8 cellular contexts compared by ENCODE assay signal in the genomic region with DNA sequence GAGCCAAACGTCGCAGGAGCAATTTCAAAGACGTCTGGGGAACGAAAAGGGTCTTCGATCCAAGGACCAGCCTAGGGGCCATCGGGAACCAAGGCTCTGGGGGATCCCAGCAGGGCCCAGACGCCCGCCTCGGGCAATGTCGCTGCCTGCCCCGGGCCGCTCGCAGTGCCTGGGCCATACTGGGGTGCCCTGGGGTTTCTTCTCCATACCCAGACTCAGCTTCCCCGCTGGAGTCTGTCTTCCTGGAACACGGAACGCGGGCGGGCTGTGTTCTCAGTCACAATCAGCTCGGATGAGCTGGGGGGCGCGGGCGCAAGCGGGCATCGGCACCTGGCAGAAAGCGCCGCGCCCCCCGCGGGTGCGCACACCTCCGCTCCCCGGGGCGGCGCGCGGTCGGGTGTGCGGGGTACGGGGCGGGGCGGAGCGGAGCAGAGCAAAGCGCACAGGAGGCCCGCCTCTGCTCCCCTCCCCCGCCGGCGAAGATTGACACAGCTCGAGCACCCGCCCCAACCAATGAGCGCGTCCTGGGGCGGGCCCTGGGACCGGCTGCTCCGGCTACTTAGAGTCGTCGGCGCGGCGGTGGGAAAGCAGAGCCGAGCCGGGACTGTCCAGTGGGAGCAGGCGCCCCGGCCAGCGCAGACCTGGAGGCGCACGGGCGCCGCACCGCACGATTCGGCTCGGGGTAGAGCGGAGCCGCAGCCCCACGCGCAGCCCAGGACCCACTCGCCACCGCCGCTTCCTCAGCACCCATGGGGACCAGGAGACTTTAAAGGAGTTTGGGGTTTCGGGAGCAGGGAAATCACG. TPM values are rescaled to one million over a fixed set of nuclear protein-coding genes. Genes with fewer than 3 reads are reported as not detected.
DNase-seq lines count a peak whose midpoint lies in the region; ATAC-seq and TF ChIP-seq lines count a peak whose summit lies in the region.

A gene with protein sequence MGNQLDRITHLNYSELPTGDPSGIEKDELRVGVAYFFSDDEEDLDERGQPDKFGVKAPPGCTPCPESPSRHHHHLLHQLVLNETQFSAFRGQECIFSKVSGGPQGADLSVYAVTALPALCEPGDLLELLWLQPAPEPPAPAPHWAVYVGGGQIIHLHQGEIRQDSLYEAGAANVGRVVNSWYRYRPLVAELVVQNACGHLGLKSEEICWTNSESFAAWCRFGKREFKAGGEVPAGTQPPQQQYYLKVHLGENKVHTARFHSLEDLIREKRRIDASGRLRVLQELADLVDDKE (plus strand): TSS at position 585 of the 804 bp plus-strand sequence. CDS start 1,263 bp downstream, outside the sequence.

- ATAC-seq in stimulated activated memory B cell treated with anti-CD40 and anti-IgM and Interleukin-4, amounts not matched to agents 10 μg/mL and 1 μg/mL and 100 μg/mL, for 72 hours = no peak
- no peak for ATAC-seq in HG02678 (IDR thresholded peaks at IDR 0.05; ENCODE audit: unreplicated experiment)

- no peaks in the 10 kb centered on the region for H3K36me3 Mint-ChIP-seq in brain
- H3K36me3 Mint-ChIP-seq in stimulated activated memory B cell treated with anti-CD40 and anti-IgM and Interleukin-4, amounts not matched to agents 10 μg/mL and 1 μg/mL and 100 μg/mL, for 72 hours = no peaks in the 10 kb centered on the region

- H3K4me2 ChIP-seq in GM23248 (ENCODE audit: unreplicated experiment) = peak within 1 kb of the TSS; percentile 52

- peaks cover 30% of the 10 kb centered on the region for H3K4me1 Mint-ChIP-seq in brain
- no peaks in the 10 kb centered on the region for H3K4me1 Mint-ChIP-seq in stimulated activated memory B cell treated with anti-CD40 and anti-IgM and Interleukin-4, amounts not matched to agents 10 μg/mL and 1 μg/mL and 100 μg/mL, for 72 hours

- H3K9me2 ChIP-seq in GM23248 (ENCODE audit: insufficient read depth) = no peaks in the 10 kb centered on the region

- no peaks in the 10 kb centered on the region for H3K79me2 ChIP-seq in GM23248 (ENCODE audit: insufficient read depth)

- H3K9me3 Mint-ChIP-seq in brain = no peaks in the 10 kb centered on the region
- H3K9me3 Mint-ChIP-seq in stimulated activated memory B cell treated with anti-CD40 and anti-IgM and Interleukin-4, amounts not matched to agents 10 μg/mL and 1 μg/mL and 100 μg/mL, for 72 hours = peaks cover 2% of the 10 kb centered on the region

- no peaks in the 10 kb centered on the region for H3K36me3 ChIP-seq in GM23248 (ENCODE audit: low read depth)

- H3K27me3 ChIP-seq in GM23248 (replicated peaks; ENCODE audit: insufficient read depth) = peaks cover 28% of the 10 kb centered on the region

- no peak within 1 kb of the TSS for H3K27ac ChIP-seq in GM23248

- peak within 1 kb of the TSS; percentile 51 to 95 (median 84) for H3K27ac Mint-ChIP-seq in brain
- no peak within 1 kb of the TSS for H3K27ac Mint-ChIP-seq in stimulated activated memory B cell treated with anti-CD40 and anti-IgM and Interleukin-4, amounts not matched to agents 10 μg/mL and 1 μg/mL and 100 μg/mL, for 72 hours

- no peaks in the 10 kb centered on the region for H3K9me3 ChIP-seq in GM23248 (ENCODE audit: low read depth)

- no peak within 1 kb of the TSS for H3K9ac ChIP-seq in GM23248

- H3K4me3 Mint-ChIP-seq in brain = peak within 1 kb of the TSS; percentile 88 to 98 (median 97)
- H3K4me3 Mint-ChIP-seq in stimulated activated memory B cell treated with anti-CD40 and anti-IgM and Interleukin-4, amounts not matched to agents 10 μg/mL and 1 μg/mL and 100 μg/mL, for 72 hours = no peak within 1 kb of the TSS

- H2AFZ ChIP-seq in GM23248 = peak within 1 kb of the TSS; percentile 65

- DNase-seq in GM23248 (peak; percentile 88), NCI-H2227 (lab: John Stamatoyannopoulos, UW; ENCODE audit: unreplicated experiment) (peak; percentile 95), retina (peak; percentile 94), NK-92 (lab: John Stamatoyannopoulos, UW; ENCODE audit: unreplicated experiment) (no peak)

- 4 to 5% methylated on average over 51 to 67 of the region's 81 CpGs for WGBS in GM23248 (ENCODE audit: low coverage in 1 of 2, low lambda C conversion rate in 2 of 2, missing lambda C conversion rate in 2 of 2), 2 experiments

- TF ChIP-seq CTCF in brain (conservative IDR thresholded peaks at IDR 0.05) = no peak

- no peaks in the 10 kb centered on the region for H4K20me1 ChIP-seq in GM23248 (ENCODE audit: insufficient read depth)

- H3K27me3 Mint-ChIP-seq in brain = peaks cover 49% of the 10 kb centered on the region
- peaks cover 52% of the 10 kb centered on the region for H3K27me3 Mint-ChIP-seq in stimulated activated memory B cell treated with anti-CD40 and anti-IgM and Interleukin-4, amounts not matched to agents 10 μg/mL and 1 μg/mL and 100 μg/mL, for 72 hours

- H3F3A ChIP-seq in GM23248 (ENCODE audit: insufficient read depth) = no peaks in the 10 kb centered on the region

- peak within 1 kb of the TSS; percentile 66 for H3K4me3 ChIP-seq in GM23248
- peak within 1 kb of the TSS; percentile 29 for H3K4me3 ChIP-seq in iPS-11a (ENCODE audit: low read depth, low read length)

- in situ Hi-C loops in GM23248 (cut with MboI) = no loop called here

- no peaks in the 10 kb centered on the region for H3K4me1 ChIP-seq in GM23248 (ENCODE audit: insufficient read depth)

RNA-seq across cellular contexts. Expression of the gene that starts here (rescaled TPM):
- total RNA-seq in GM23248 (2014; rRNA removed; shearing (Covaris generic)) = 0.63 and 1.2 TPM in 2 replicates
- polyA plus RNA-seq in GM23248 (2016; fragmentation: Nextera tagmentation; extraction: Ambion mirVana) (0.86 and 1.3 TPM in 2 replicates), brain (ENCODE audit: insufficient read depth, low read depth, low replicate concordance) (16.4 TPM)
